ENCODE assay signal across 1 cellular context in genomic region chr19:18518639-18519038, GRCh38.
TF ChIP-seq lines count a peak whose summit lies in the region.

No MANE protein-coding gene starts in this region.

TF ChIP-seq in SK-N-SH treated with all-trans-retinoic acid at 6 μM for 48 hours, 23 proteins besides CTCF, POLR2A, EP300 and RAD21 (continued from another document):
- TF ChIP-seq OSR1 (CRISPR knock-in tag; IDR thresholded peaks at IDR 0.05) (no peak), ZFP3 (CRISPR knock-in tag; IDR thresholded peaks at IDR 0.05) (no peak), ARNTL (CRISPR knock-in tag; IDR thresholded peaks at IDR 0.05; ENCODE audit: borderline replicate concordance, low read depth) (no peak), ZNF70 (CRISPR knock-in tag; IDR thresholded peaks at IDR 0.05) (no peak), TOX (CRISPR knock-in tag; IDR thresholded peaks at IDR 0.05; ENCODE audit: borderline replicate concordance) (no peak), SNAI2 (CRISPR knock-in tag; IDR thresholded peaks at IDR 0.05) (no peak), ZNF565 (CRISPR knock-in tag; conservative IDR thresholded peaks at IDR 0.05; ENCODE audit: low read depth) (no peak), BACH2 (CRISPR knock-in tag; IDR thresholded peaks at IDR 0.05; ENCODE audit: borderline replicate concordance) (no peak), PPARA (CRISPR knock-in tag; IDR thresholded peaks at IDR 0.05; ENCODE audit: borderline replicate concordance) (no peak), ZFP30 (CRISPR knock-in tag; IDR thresholded peaks at IDR 0.05) (no peak), ISL1 (CRISPR knock-in tag; IDR thresholded peaks at IDR 0.05) (no peak), RARB (CRISPR knock-in tag; IDR thresholded peaks at IDR 0.05) (no peak)
